Comparison of ENCODE assay signal across 8 cellular contexts in genomic region chr12:76030378-76031080, GRCh38. TPM values are rescaled to one million over a fixed set of nuclear protein-coding genes. Genes with fewer than 3 reads are reported as not detected.
DNase-seq lines count a peak whose midpoint lies in the region; ATAC-seq, FAIRE-seq and TF ChIP-seq lines count a peak whose summit lies in the region.

No MANE protein-coding gene starts in this region.

- peak; percentile 51 for FAIRE-seq in GM12892 (lab: Jason Lieb, UNC)

- no peak for TF ChIP-seq POLR2A in GM12892 (IDR thresholded peaks at IDR 0.05; ENCODE audit: low read depth, low read length)

- no peaks in the 10 kb centered on the region for H3K27me3 ChIP-seq in lower lobe of right lung (ENCODE audit: low read depth)

- peak overlapping the region; percentile 97 for H3K27ac ChIP-seq in lower lobe of right lung

- H3K9me3 Mint-ChIP-seq in dendritic cell treated with granulocyte-macrophage colony-stimulating factor and Interleukin-4, amounts not matched to agents 40 ng/mL and 50 ng/mL, for 4 days: no peaks in the 10 kb centered on the region

- peak overlapping the region; percentile 95 for H3K27ac Mint-ChIP-seq in dendritic cell treated with granulocyte-macrophage colony-stimulating factor and Interleukin-4, amounts not matched to agents 40 ng/mL and 50 ng/mL, for 4 days

- H3K4me1 Mint-ChIP-seq in dendritic cell treated with granulocyte-macrophage colony-stimulating factor and Interleukin-4, amounts not matched to agents 40 ng/mL and 50 ng/mL, for 4 days (ENCODE audit: low read depth): peaks cover 32% of the 10 kb centered on the region

- peaks cover 20% of the 10 kb centered on the region for H3K27me3 Mint-ChIP-seq in dendritic cell treated with granulocyte-macrophage colony-stimulating factor and Interleukin-4, amounts not matched to agents 40 ng/mL and 50 ng/mL, for 4 days

- DNase-seq in GM12892 (ENCODE audit: insufficient read length): peak; percentile 29
- DNase-seq in LNCaP clone FGC (ENCODE audit: low read depth): no peak
- peak; percentile 47 to 52 for DNase-seq in activated CD4-positive, alpha-beta T cell treated with anti-CD3 and anti-CD28 coated beads for 4 hours
- DNase-seq in lower lobe of right lung: peak; percentile 63
- peak; percentile 29 for DNase-seq in stimulated activated CD8-positive, alpha-beta memory T cell treated with anti-CD3 and anti-CD28 coated beads, Interleukin-12 subunit alpha, Interleukin-12 subunit beta, amount 100 ng/mL, for 4 hours (ENCODE audit: low read depth)
- no peak for DNase-seq in NCI-H2081 treated with DMSO at 0.1 percent for 48 hours (lab: John Stamatoyannopoulos, UW)

- H3K9me3 ChIP-seq in lower lobe of right lung: no peaks in the 10 kb centered on the region

- H3K36me3 ChIP-seq in lower lobe of right lung: no peaks in the 10 kb centered on the region

- peak; percentile 46 to 52 for ATAC-seq in lower lobe of right lung
- ATAC-seq in HG02763 (IDR thresholded peaks at IDR 0.05; ENCODE audit: unreplicated experiment): no peak

- peak overlapping the region; percentile 99 for H3K4me3 Mint-ChIP-seq in dendritic cell treated with granulocyte-macrophage colony-stimulating factor and Interleukin-4, amounts not matched to agents 40 ng/mL and 50 ng/mL, for 4 days

- no peak for TF ChIP-seq CTCF in LNCaP clone FGC (IDR thresholded peaks at IDR 0.05; ENCODE audit: control insufficient read depth, extremely low read depth, insufficient read depth)
- TF ChIP-seq CTCF in lower lobe of right lung (IDR thresholded peaks at IDR 0.05): no peak

- intact Hi-C loops in dendritic cell treated with granulocyte-macrophage colony-stimulating factor and Interleukin-4, amounts not matched to agents 40 ng/mL and 50 ng/mL, for 4 days (cut with micrococcal nuclease): loop anchor here (2.0 to 10.0 kb wide), 5 partner anchors 53 to 696 kb away; partner anchors contain the start of genes CAPS2, GLIPR1L1, GLIPR1L2 and KRR1
- intact Hi-C loops in lower lobe of right lung (cut with DNase I): loop anchor here (10.0 kb wide), 1 partner anchor 506 kb away; no protein-coding TSS in a partner anchor

- peak overlapping the region; percentile 66 for H3K4me3 ChIP-seq in LNCaP clone FGC (ENCODE audit: low read depth, low read length)
- H3K4me3 ChIP-seq in lower lobe of right lung: peak overlapping the region; percentile 80

- peaks cover 18% of the 10 kb centered on the region for H3K36me3 Mint-ChIP-seq in dendritic cell treated with granulocyte-macrophage colony-stimulating factor and Interleukin-4, amounts not matched to agents 40 ng/mL and 50 ng/mL, for 4 days (ENCODE audit: low read depth)

- H3K4me1 ChIP-seq in lower lobe of right lung: peaks cover 25% of the 10 kb centered on the region

RNA-seq across cellular contexts. Expression of gene PHLDA1, which starts 1.0 kb away (rescaled TPM):
- polyA plus RNA-seq in GM12892 (2012; ENCODE audit: missing spikeins): 0.51 TPM
- total RNA-seq in lower lobe of right lung: 12.2 TPM

RNA-seq across cellular contexts. Expression of gene NAP1L1, which starts 54.0 kb away (rescaled TPM):
- polyA plus RNA-seq in GM12892 (2012; ENCODE audit: missing spikeins): 1,144 TPM
- total RNA-seq in lower lobe of right lung: 429 TPM

Comparison
In these comparisons a context has a peak if more than half of its experiments do, and no peak if none do; other contexts are left out.
1. DNase-seq: peak in GM12892 (single experiment), activated CD4-positive, alpha-beta T cell treated with anti-CD3 and anti-CD28 coated beads for 4 hours (2 of 2), lower lobe of right lung (single experiment) and stimulated activated CD8-positive, alpha-beta memory T cell treated with anti-CD3 and anti-CD28 coated beads, Interleukin-12 subunit alpha, Interleukin-12 subunit beta, amount 100 ng/mL, for 4 hours (single experiment); none in LNCaP clone FGC (single experiment) and NCI-H2081 treated with DMSO at 0.1 percent for 48 hours (single experiment).